Comparison of ENCODE assay signal across 8 cellular contexts in genomic region chr7:95684037-95684436, GRCh38.
DNase-seq lines count a peak whose midpoint lies in the region; ATAC-seq and TF ChIP-seq lines count a peak whose summit lies in the region.

No MANE protein-coding gene starts in this region.

- no peak overlapping the region for H3K4me3 Mint-ChIP-seq in activated naive CD4-positive, alpha-beta T cell treated with anti-CD3 and anti-CD28 coated beads for 36 hours

- ATAC-seq in RWPE2 (ENCODE audit: low read depth) = peak; percentile 51; the same call in 2 of the 3 replicates
- peak; percentile 30 for ATAC-seq in foreskin keratinocyte
- no peak for ATAC-seq in GM18517 (IDR thresholded peaks at IDR 0.05; ENCODE audit: unreplicated experiment)
- ATAC-seq in HG02763 (IDR thresholded peaks at IDR 0.05; ENCODE audit: unreplicated experiment) = no peak

- peak; percentile 48 for TF ChIP-seq CTCF in AG04450 (IDR thresholded peaks at IDR 0.05; ENCODE audit: low read depth, low read length)
- peak; percentile 13 for TF ChIP-seq CTCF in HFF-Myc (IDR thresholded peaks at IDR 0.05; ENCODE audit: low read depth, low read length, missing control alignments)
- peak; percentile 71 for TF ChIP-seq CTCF in RWPE2 (IDR thresholded peaks at IDR 0.05; ENCODE audit: poor library complexity, severe bottlenecking)
- TF ChIP-seq CTCF in foreskin keratinocyte (conservative IDR thresholded peaks at IDR 0.05) = peak; percentile 55
- peak; percentile 56 for TF ChIP-seq CTCF in retinal pigment epithelial cell (conservative IDR thresholded peaks at IDR 0.05; ENCODE audit: low read depth, low read length)

- H3K4me3 ChIP-seq in AG04450 (ENCODE audit: low read depth, low read length) (no peak overlapping the region), HFF-Myc (replicated peaks; ENCODE audit: low read depth, low read length) (no peak overlapping the region), RWPE2 (ENCODE audit: severe bottlenecking) (no peak overlapping the region), retinal pigment epithelial cell (ENCODE audit: low read length) (no peak overlapping the region)

- CTCF ChIA-PET in AG04450 (lab: Charles Lee) = interaction anchor here (0.8 to 5.3 kb wide), 21 partner anchors 8 to 1234 kb away, joined by 3 to 110 read pairs (median 4); no protein-coding TSS in a partner anchor
- CTCF ChIA-PET in activated naive CD4-positive, alpha-beta T cell treated with anti-CD3 and anti-CD28 coated beads for 36 hours (lab: Charles Lee) = no interaction called here

- no peaks in the 10 kb centered on the region for H3K36me3 Mint-ChIP-seq in activated naive CD4-positive, alpha-beta T cell treated with anti-CD3 and anti-CD28 coated beads for 36 hours (ENCODE audit: low read depth)

- H3K27ac Mint-ChIP-seq in activated naive CD4-positive, alpha-beta T cell treated with anti-CD3 and anti-CD28 coated beads for 36 hours = no peak overlapping the region

- H3K9me3 ChIP-seq in AG04450 (ENCODE audit: control insufficient read depth, insufficient read depth, low read length) (no peaks in the 10 kb centered on the region), RWPE2 (ENCODE audit: severe bottlenecking) (no peaks in the 10 kb centered on the region)

- H3K4me1 ChIP-seq in RWPE2 (ENCODE audit: insufficient read depth, poor library complexity, severe bottlenecking) (peaks cover 2% of the 10 kb centered on the region), foreskin keratinocyte (no peaks in the 10 kb centered on the region)

- H3K27me3 ChIP-seq in AG04450 (ENCODE audit: control insufficient read depth, insufficient read depth, low read length) (no peaks in the 10 kb centered on the region), RWPE2 (ENCODE audit: insufficient read depth, poor library complexity, severe bottlenecking) (peaks cover 8% of the 10 kb centered on the region), foreskin keratinocyte (no peaks in the 10 kb centered on the region)

- POLR2A ChIA-PET in AG04450 (lab: Yijun Ruan, JAX) = interaction anchor here (1.0 kb wide), 1 partner anchor 75 kb away, joined by 4 read pairs; no protein-coding TSS in a partner anchor

- H3K27ac ChIP-seq in AG04450 (ENCODE audit: low read depth, low read length) (no peak overlapping the region), RWPE2 (ENCODE audit: poor library complexity, severe bottlenecking) (no peak overlapping the region), foreskin keratinocyte (no peak overlapping the region)

- no peak for DNase-seq in AG04450 (ENCODE audit: low read depth, low spot score)
- no peak for DNase-seq in HFF-Myc (ENCODE audit: extremely low read depth, low read depth)
- no peak for DNase-seq in RWPE2 (ENCODE audit: low spot score)
- peak in 1 of 2 donors; percentile 15 for DNase-seq in foreskin keratinocyte
- no peak for DNase-seq in retinal pigment epithelial cell (ENCODE audit: low read depth)
- no peak for DNase-seq in activated naive CD4-positive, alpha-beta T cell treated with anti-CD3 and anti-CD28 coated beads for 36 hours

- intact Hi-C loops in activated naive CD4-positive, alpha-beta T cell treated with anti-CD3 and anti-CD28 coated beads for 36 hours (cut with micrococcal nuclease) = no loop called here

- no peaks in the 10 kb centered on the region for H3K36me3 ChIP-seq in RWPE2 (ENCODE audit: low read depth)

- H3K9me3 Mint-ChIP-seq in activated naive CD4-positive, alpha-beta T cell treated with anti-CD3 and anti-CD28 coated beads for 36 hours = no peaks in the 10 kb centered on the region

- H3K4me1 Mint-ChIP-seq in activated naive CD4-positive, alpha-beta T cell treated with anti-CD3 and anti-CD28 coated beads for 36 hours (ENCODE audit: low read depth) = no peaks in the 10 kb centered on the region

- H3K27me3 Mint-ChIP-seq in activated naive CD4-positive, alpha-beta T cell treated with anti-CD3 and anti-CD28 coated beads for 36 hours (ENCODE audit: low read depth) = peaks cover 2% of the 10 kb centered on the region

Comparison
In these comparisons a context has a peak if more than half of its experiments do, and no peak if none do; other contexts are left out.
1. CTCF ChIP-seq: peak in every context shown above with its lines; median percentile 71 in RWPE2; 56 in retinal pigment epithelial cell; 55 in foreskin keratinocyte; 48 in AG04450; 13 in HFF-Myc.
2. ATAC-seq: peak in RWPE2 (single experiment) and foreskin keratinocyte (single experiment); none in GM18517 (single experiment) and HG02763 (single experiment).